In the genomic region with DNA sequence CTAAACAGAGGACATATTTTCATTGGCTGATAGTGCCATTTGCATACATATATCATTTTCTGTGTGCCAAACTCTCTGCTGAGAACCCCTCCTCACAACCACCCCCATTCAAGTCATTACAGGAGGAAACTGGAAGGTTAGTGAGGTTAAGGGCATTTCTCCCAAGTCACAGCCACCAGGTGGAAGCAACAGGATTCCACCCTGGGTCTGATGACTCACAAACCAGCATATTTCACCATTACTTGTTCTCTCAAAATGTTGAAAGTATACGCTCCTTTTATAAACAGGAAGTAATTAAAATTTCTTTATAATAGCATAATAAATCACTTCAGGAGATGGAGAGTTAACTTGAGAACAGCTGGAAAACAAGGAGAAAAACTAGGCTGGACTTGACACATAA, we compare ENCODE assay signal across 14 cellular contexts.
DNase-seq lines count a peak whose midpoint lies in the region; ATAC-seq and TF ChIP-seq lines count a peak whose summit lies in the region.
"Had no signal": no experiment of that assay in that cellular context is flagged by ENCODE, and none has a peak within 500 bp of the region (broad histone marks: within the 10 kb centered on the region; RNA-seq: fewer than 3 reads in every experiment).

No MANE protein-coding gene starts in this region.

- CTCF ChIA-PET in PC-3 (lab: Charles Lee) = no interaction called here

- no peaks in the 10 kb centered on the region for H3K36me3 ChIP-seq in PC-3 (ENCODE audit: low read depth, low read length)
- no peaks in the 10 kb centered on the region for H3K36me3 ChIP-seq in esophagus muscularis mucosa

- H3K4me3 ChIP-seq in PC-3 (ENCODE audit: low read length) = no peak overlapping the region
- H3K4me3 ChIP-seq in esophagus muscularis mucosa = no peak overlapping the region
- no peak overlapping the region for H3K4me3 ChIP-seq in skeletal muscle cell (ENCODE audit: low read depth, low read length)
- H3K4me3 ChIP-seq: dorsolateral prefrontal cortex, neural progenitor cell had no signal

- H2AFZ ChIP-seq in PC-3 (ENCODE audit: low read length) = no peak overlapping the region
- H2AFZ ChIP-seq: neural progenitor cell had no signal

- no peaks in the 10 kb centered on the region for H3K79me2 ChIP-seq in PC-3 (ENCODE audit: low read length)

- BruUV-seq in PC-3 (replicated peaks; lab: Mats Ljungman, UMichigan) = no TSS peak

- H3F3A ChIP-seq in PC-3 (ENCODE audit: low read length, unreplicated experiment) = no peaks in the 10 kb centered on the region

- H4K20me1 ChIP-seq in PC-3 (ENCODE audit: low read length) = no peaks in the 10 kb centered on the region

- no peak overlapping the region for H3K9ac ChIP-seq in PC-3 (ENCODE audit: low read length)
- H3K9ac ChIP-seq: neural progenitor cell had no signal

- H3K4me1 ChIP-seq in PC-3 (ENCODE audit: insufficient read depth, low read length) (peaks cover 27% of the 10 kb centered on the region), esophagus muscularis mucosa (peaks cover 0 to 23% (median 10%) of the 10 kb centered on the region in 4 donors)

- no peak for TF ChIP-seq EP300 in esophagus muscularis mucosa (IDR thresholded peaks at IDR 0.05)

- no peaks in the 10 kb centered on the region for H3K9me2 ChIP-seq in PC-3 (replicated peaks; ENCODE audit: low read length)

- intact Hi-C loops in PC-3 (cut with micrococcal nuclease) (no loop called here), esophagus muscularis mucosa (cut with DNase I) (no loop called here)

- no peak for TF ChIP-seq POLR2A in esophagus muscularis mucosa (IDR thresholded peaks at IDR 0.05; ENCODE audit: low read depth)

- ATAC-seq in PC-3 = peak; percentile 64
- ATAC-seq: activated CD4-positive, alpha-beta T cell treated with anti-CD3 and anti-CD28 coated beads for 36 hours; stimulated activated naive CD8-positive, alpha-beta T cell treated with anti-CD3 and anti-CD28 coated beads, Interleukin-15, amount 100 ng/mL, for 72 hours had no signal

- TF ChIP-seq CTCF in PC-3 (conservative IDR thresholded peaks at IDR 0.05; ENCODE audit: low read depth, low read length) = peak; percentile 44
- peak in 1 of 3 experiments; percentile 20 for TF ChIP-seq CTCF in esophagus muscularis mucosa (IDR thresholded peaks at IDR 0.05)

- no peak overlapping the region for H3K4me2 ChIP-seq in PC-3 (ENCODE audit: low read length)
- H3K4me2 ChIP-seq: neural progenitor cell had no signal

- DNase-seq in DMS153 (lab: John Stamatoyannopoulos, UW) (peak; percentile 7), DMS153 treated with DMSO at 0.1 percent for 48 hours (lab: John Stamatoyannopoulos, UW; ENCODE audit: unreplicated experiment) (no peak), PC-3 (peak; percentile 76), esophagus muscularis mucosa (ENCODE audit: extremely low spot score) (peak; percentile 62), skeletal muscle cell (ENCODE audit: low read depth) (peak; percentile 11), NCI-H510A treated with DMSO at 0.1 percent for 48 hours (lab: John Stamatoyannopoulos, UW) (no peak), CD1c-positive myeloid dendritic cell (ENCODE audit: extremely low spot score) (no peak), Ammon's horn (ENCODE audit: low spot score) (no peak)
- DNase-seq: activated CD4-positive, alpha-beta T cell treated with anti-CD3 and anti-CD28 coated beads for 36 hours; dorsolateral prefrontal cortex; stimulated activated CD4-positive, alpha-beta T cell treated with anti-CD3 and anti-CD28 coated beads, Interleukin-1b, Interleukin-23, amount 100 ng/mL, for 48 hours; stimulated activated naive CD8-positive, alpha-beta T cell treated with anti-CD3 and anti-CD28 coated beads, Interleukin-15, amount 100 ng/mL, for 72 hours had no signal

- POLR2A ChIA-PET in PC-3 (lab: Charles Lee; ENCODE audit: unreplicated experiment) = no interaction called here

- H3K27me3 ChIP-seq in PC-3 (ENCODE audit: low read length) = no peaks in the 10 kb centered on the region
- no peaks in the 10 kb centered on the region for H3K27me3 ChIP-seq in esophagus muscularis mucosa
- H3K27me3 ChIP-seq: dorsolateral prefrontal cortex, neural progenitor cell had no signal

- WGBS in esophagus muscularis mucosa = 11% methylated on average over 1 of the region's 1 CpG

- H3K9me3 ChIP-seq in PC-3 (ENCODE audit: low read length) = no peaks in the 10 kb centered on the region
- no peaks in the 10 kb centered on the region for H3K9me3 ChIP-seq in esophagus muscularis mucosa

- H3K27ac ChIP-seq in PC-3 (ENCODE audit: low read length) = peak overlapping the region; percentile 44
- H3K27ac ChIP-seq in esophagus muscularis mucosa (replicated peaks in 1 of 4) = no peak overlapping the region
- H3K27ac ChIP-seq: 22Rv1, dorsolateral prefrontal cortex, neural progenitor cell had no signal

Comparison
In these comparisons a context has a peak if more than half of its experiments do, and no peak if none do; other contexts are left out.
1. DNase-seq: peak in DMS153 (single experiment), PC-3 (single experiment), esophagus muscularis mucosa (single experiment) and skeletal muscle cell (single experiment); none in DMS153 treated with DMSO at 0.1 percent for 48 hours (single experiment), NCI-H510A treated with DMSO at 0.1 percent for 48 hours (single experiment), CD1c-positive myeloid dendritic cell (single experiment) and Ammon's horn (single experiment).